Comparison of ENCODE assay signal across 9 cellular contexts in the genomic region with DNA sequence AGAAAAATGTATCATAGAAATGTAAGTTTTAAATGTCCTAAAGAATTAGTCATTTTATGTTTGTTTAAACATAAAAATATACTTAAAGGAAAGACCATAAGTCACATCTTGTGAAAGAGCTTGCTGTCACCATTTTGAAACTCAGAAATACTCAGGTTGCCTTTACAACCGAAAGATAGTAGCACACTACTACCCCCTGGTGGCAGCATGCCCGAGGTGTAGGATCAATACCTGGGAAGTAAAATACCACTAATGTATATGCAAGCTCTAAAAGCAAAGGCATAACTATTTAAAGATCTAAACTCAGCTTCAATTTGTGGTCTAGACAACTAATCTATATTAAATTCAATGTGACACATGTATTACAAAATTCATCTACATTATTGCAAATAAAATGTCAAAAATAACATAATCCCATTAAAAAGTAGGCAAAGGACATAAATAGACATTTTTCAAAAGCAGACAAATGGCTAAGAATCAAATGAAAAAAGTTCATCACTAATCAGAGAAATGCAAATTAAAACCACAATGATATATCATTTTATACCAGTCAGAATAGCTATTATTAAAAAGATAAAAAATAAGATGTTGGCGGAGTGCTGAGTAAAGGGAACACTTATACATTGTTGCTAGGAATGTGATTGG. TPM values are rescaled to one million over a fixed set of nuclear protein-coding genes. Genes with fewer than 3 reads are reported as not detected.
DNase-seq lines count a peak whose midpoint lies in the region; ATAC-seq and TF ChIP-seq lines count a peak whose summit lies in the region.
"Had no signal": no experiment of that assay in that cellular context is flagged by ENCODE, and none has a peak within 500 bp of the region (broad histone marks: within the 10 kb centered on the region; RNA-seq: fewer than 3 reads in every experiment).

No MANE protein-coding gene starts in this region.

- dilution Hi-C loops in mammary epithelial cell (cut with HindIII; ENCODE audit: low sequenced_read_pairs): no loop called here

- CTCF ChIA-PET in mammary epithelial cell (lab: Charles Lee; ENCODE audit: low non-redundant PET): interaction anchor here (0.9 to 1.3 kb wide), 3 partner anchors 32 to 125 kb away, joined by 3 to 10 read pairs (median 5); a partner anchor contains a TSS

- intact Hi-C loops in Right ventricle myocardium inferior (cut with DNase I): loop anchor here (1.0 to 5.0 kb wide), 2 partner anchors 84 to 125 kb away; a partner anchor contains a TSS
- intact Hi-C loops in cardiac septum (cut with DNase I): loop anchor here (5.0 to 10.0 kb wide), 2 partner anchors 85 to 123 kb away; a partner anchor contains a TSS
- intact Hi-C loops in mammary epithelial cell (cut with micrococcal nuclease): loop anchor here (1.0 kb wide), 2 partner anchors 85 to 121 kb away; no protein-coding TSS in a partner anchor

- in situ Hi-C loops in mammary epithelial cell (cut with MboI; ENCODE audit: low sequenced_read_pairs in 2 of 2): loop anchor here in 1 of 2 donors (5.0 to 25.0 kb wide), 2 partner anchors 80 to 110 kb away; no protein-coding TSS in a partner anchor

- DNase-seq in Right ventricle myocardium inferior (ENCODE audit: missing footprints) (peak; percentile 82), cardiac septum (ENCODE audit: low spot score) (no peak), NCI-H2227 treated with DMSO at 0.1 percent for 48 hours (lab: John Stamatoyannopoulos, UW) (peak; percentile 78), WERI-Rb-1 (peak; percentile 84), mammary epithelial cell (peak; percentile 56), left kidney (ENCODE audit: low read depth, low spot score) (peak; percentile 77)
- peak; percentile 69 to 84 (median 72) for DNase-seq in stimulated activated CD4-positive, alpha-beta T cell treated with anti-CD3 and anti-CD28 coated beads, TNF-alpha, amount 100 ng/mL, for 1 hour (ENCODE audit: low read depth in 3 of 3, low spot score in 1 of 3)

- ATAC-seq in Right ventricle myocardium inferior (no peak), HG03103 (IDR thresholded peaks at IDR 0.05; ENCODE audit: low read depth, unreplicated experiment) (peak; percentile 86)

- TF ChIP-seq CTCF in WERI-Rb-1 (IDR thresholded peaks at IDR 0.05; ENCODE audit: low read depth, low read length) (peak; percentile 57), mammary epithelial cell (conservative IDR thresholded peaks at IDR 0.05 in 1 of 2, IDR thresholded peaks at IDR 0.05 in 1 of 2; ENCODE audit: extremely low read depth in 1 of 2, insufficient read depth in 1 of 2, low read depth in 1 of 2, low read length in 2 of 2) (peak; percentile 82 to 90)

- H3K27me3 ChIP-seq in WERI-Rb-1 (ENCODE audit: insufficient read depth, low read depth, severe bottlenecking) (no peaks in the 10 kb centered on the region), mammary epithelial cell (ENCODE audit: insufficient read depth, low read length) (no peaks in the 10 kb centered on the region)
- H3K27me3 ChIP-seq: BLaER1 treated with 17β-estradiol and CSF1 and Interleukin-3, amounts not matched to agents 10 nM and 100 nM had no signal

- no peaks in the 10 kb centered on the region for H3K36me3 ChIP-seq in WERI-Rb-1
- H3K36me3 ChIP-seq in mammary epithelial cell (ENCODE audit: insufficient read depth, low read length): no peaks in the 10 kb centered on the region
- H3K36me3 ChIP-seq: BLaER1 treated with 17β-estradiol and CSF1 and Interleukin-3, amounts not matched to agents 10 nM and 100 nM had no signal

- 37% methylated on average over 3 of the region's 3 CpGs for WGBS in mammary epithelial cell (ENCODE audit: low coverage, missing lambda C conversion rate)

- BruUV-seq in mammary epithelial cell (replicated peaks; lab: Mats Ljungman, UMichigan): no TSS peak

- no peak overlapping the region for H3K4me2 ChIP-seq in mammary epithelial cell (ENCODE audit: insufficient read depth, low read depth, low read length)

- H3K9me3 ChIP-seq in WERI-Rb-1 (ENCODE audit: severe bottlenecking): no peaks in the 10 kb centered on the region
- H3K9me3 ChIP-seq in mammary epithelial cell (replicated peaks; ENCODE audit: insufficient read depth, low read length): no peaks in the 10 kb centered on the region
- H3K9me3 ChIP-seq: BLaER1 treated with 17β-estradiol and CSF1 and Interleukin-3, amounts not matched to agents 10 nM and 100 nM had no signal

- H2AFZ ChIP-seq in mammary epithelial cell (ENCODE audit: low read depth, low read length): no peak overlapping the region

- no peaks in the 10 kb centered on the region for H3K4me1 ChIP-seq in mammary epithelial cell (ENCODE audit: insufficient read depth, low read length)

- no peaks in the 10 kb centered on the region for H4K20me1 ChIP-seq in mammary epithelial cell (ENCODE audit: insufficient read depth, low read length)
- H4K20me1 ChIP-seq: BLaER1 treated with 17β-estradiol and CSF1 and Interleukin-3, amounts not matched to agents 10 nM and 100 nM had no signal

- H3K4me3 ChIP-seq in WERI-Rb-1 (ENCODE audit: low read depth, low read length) (no peak overlapping the region), mammary epithelial cell (replicated peaks in 1 of 3; ENCODE audit: insufficient read depth in 1 of 3, low read depth in 2 of 3, low read length in 3 of 3) (no peak overlapping the region)
- H3K4me3 ChIP-seq: BLaER1 treated with 17β-estradiol and CSF1 and Interleukin-3, amounts not matched to agents 10 nM and 100 nM had no signal

- H3K79me2 ChIP-seq in mammary epithelial cell (ENCODE audit: insufficient read depth, low read length): no peaks in the 10 kb centered on the region

- no peak overlapping the region for H3K27ac ChIP-seq in WERI-Rb-1
- H3K27ac ChIP-seq in mammary epithelial cell (ENCODE audit: insufficient read depth, low read depth, low read length): no peak overlapping the region
- H3K27ac ChIP-seq: BLaER1 treated with 17β-estradiol and CSF1 and Interleukin-3, amounts not matched to agents 10 nM and 100 nM had no signal

- H3K9ac ChIP-seq in mammary epithelial cell (ENCODE audit: insufficient read depth, low read length): no peak overlapping the region
- H3K9ac ChIP-seq: BLaER1 treated with 17β-estradiol and CSF1 and Interleukin-3, amounts not matched to agents 10 nM and 100 nM had no signal

RNA-seq across cellular contexts. Expression of a gene that starts 47.7 kb away (rescaled TPM):
- total RNA-seq in Right ventricle myocardium inferior (13.0 TPM), cardiac septum (6.0 TPM), mammary epithelial cell (under 1 TPM in 1 of 2 donors, not detected in 1; under 0.01 TPM)
- 0.03 TPM for polyA plus RNA-seq in mammary epithelial cell
- not detected for polyA minus RNA-seq in mammary epithelial cell
